ENCODE assay signal across 21 cellular contexts in the genomic region with DNA sequence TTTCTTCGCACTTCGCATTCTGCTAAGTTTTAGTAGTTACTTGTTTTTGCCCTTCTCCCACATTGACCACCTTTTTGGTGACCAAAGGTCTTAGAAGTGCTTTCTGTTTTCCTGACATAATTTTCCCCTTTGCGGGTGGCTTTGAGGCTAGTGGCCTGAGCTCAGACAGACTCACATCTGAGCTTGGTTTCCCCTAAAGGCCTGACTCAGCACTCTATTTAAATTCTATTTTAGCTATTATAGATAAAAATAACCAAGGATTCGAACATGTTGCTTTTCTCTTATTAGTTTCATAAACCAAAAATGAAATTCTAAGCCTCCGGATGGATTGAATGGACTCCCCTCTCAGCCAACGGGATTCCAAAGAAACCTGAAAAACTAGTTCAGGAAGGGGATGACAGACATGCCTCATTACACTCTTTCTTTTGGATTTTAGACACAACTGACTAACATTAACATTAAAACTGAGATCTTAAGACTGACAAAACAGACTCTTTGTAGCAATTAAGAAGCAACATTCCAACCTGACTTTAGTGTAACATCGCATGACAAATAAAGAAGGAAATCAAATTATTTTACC.
"Had no signal": no experiment of that assay in that cellular context is flagged by ENCODE, and none has a peak within 500 bp of the region (broad histone marks: within the 10 kb centered on the region; RNA-seq: fewer than 3 reads in every experiment).

No MANE protein-coding gene starts in this region.

- H3K36me3 Mint-ChIP-seq: activated naive CD4-positive, alpha-beta T cell treated with anti-CD3 and anti-CD28 coated beads, Interleukin-2, amount 10 ng/mL, durations not matched to agents 7 days and 5 days; brain; natural killer cell treated with Interleukin-12 subunit alpha and Interleukin-12 subunit beta and Interleukin-15 and Interleukin-18, amount 100 ng/mL, for 72 hours had no signal

- H3K27me3 ChIP-seq: colonic mucosa, neutrophil, thyroid gland had no signal

- ATAC-seq: activated naive CD8-positive, alpha-beta T cell treated with anti-CD3 and anti-CD28 coated beads, Interleukin-2, amount 50 U/mL, for 24 hours; left colon; natural killer cell treated with Interleukin-12 subunit alpha and Interleukin-12 subunit beta and Interleukin-15 and Interleukin-18, amount 100 ng/mL, for 72 hours had no signal

- H3K9me3 ChIP-seq: colonic mucosa, neutrophil, thyroid gland had no signal

- H3K27ac ChIP-seq: colonic mucosa, neutrophil, parathyroid adenoma, thyroid gland had no signal

- H3K27ac Mint-ChIP-seq: activated CD4-positive, alpha-beta T cell treated with anti-CD3 and anti-CD28 coated beads, Interleukin-2, amount 10 ng/mL, durations not matched to agents 7 days and 5 days; activated naive CD4-positive, alpha-beta T cell treated with anti-CD3 and anti-CD28 coated beads, Interleukin-2, amount 10 ng/mL, durations not matched to agents 7 days and 5 days; activated naive CD8-positive, alpha-beta T cell treated with anti-CD3 and anti-CD28 coated beads, Interleukin-2, amount 50 U/mL, for 24 hours; brain; endodermal cell; natural killer cell treated with Interleukin-12 subunit alpha and Interleukin-12 subunit beta and Interleukin-15 and Interleukin-18, amount 100 ng/mL, for 72 hours had no signal

- H3K4me1 Mint-ChIP-seq: activated CD4-positive, alpha-beta T cell treated with anti-CD3 and anti-CD28 coated beads, Interleukin-2, amount 10 ng/mL, durations not matched to agents 7 days and 5 days; activated naive CD4-positive, alpha-beta T cell treated with anti-CD3 and anti-CD28 coated beads, Interleukin-2, amount 10 ng/mL, durations not matched to agents 7 days and 5 days; activated naive CD8-positive, alpha-beta T cell treated with anti-CD3 and anti-CD28 coated beads, Interleukin-2, amount 50 U/mL, for 24 hours; brain; central memory CD8-positive, alpha-beta T cell had no signal

- H3K79me2 ChIP-seq: parathyroid adenoma had no signal

- H3K4me3 Mint-ChIP-seq: activated CD4-positive, alpha-beta T cell treated with anti-CD3 and anti-CD28 coated beads, Interleukin-2, amount 10 ng/mL, durations not matched to agents 7 days and 5 days; activated naive CD4-positive, alpha-beta T cell treated with anti-CD3 and anti-CD28 coated beads, Interleukin-2, amount 10 ng/mL, durations not matched to agents 7 days and 5 days; activated naive CD8-positive, alpha-beta T cell treated with anti-CD3 and anti-CD28 coated beads, Interleukin-2, amount 50 U/mL, for 24 hours; brain; central memory CD8-positive, alpha-beta T cell; endodermal cell; natural killer cell treated with Interleukin-12 subunit alpha and Interleukin-12 subunit beta and Interleukin-15 and Interleukin-18, amount 100 ng/mL, for 72 hours had no signal

- H3K4me1 ChIP-seq: colonic mucosa, parathyroid adenoma had no signal

- DNase-seq: activated CD4-positive, alpha-beta T cell treated with anti-CD3 and anti-CD28 coated beads, Interleukin-2, amount 10 ng/mL, durations not matched to agents 7 days and 5 days; activated CD8-positive, alpha-beta memory T cell treated with anti-CD3 and anti-CD28 coated beads, Interleukin-2, amount 50 U/mL, for 48 hours; activated effector memory CD4-positive, alpha-beta T cell treated with Interleukin-2 at 50 U/mL for 16 hours; activated naive CD4-positive, alpha-beta T cell treated with anti-CD3 and anti-CD28 coated beads, Interleukin-2, amount 10 ng/mL, durations not matched to agents 7 days and 5 days; activated naive CD8-positive, alpha-beta T cell treated with anti-CD3 and anti-CD28 coated beads, Interleukin-2, amount 50 U/mL, for 24 hours; activated T-cell treated with anti-CD3 and anti-CD28 coated beads, Interleukin-2, amount 50 U/mL, for 48 hours; anterior cingulate cortex; colonic mucosa; endodermal cell; left colon; stimulated activated CD4-positive, alpha-beta T cell treated with anti-CD3 and anti-CD28 coated beads, Interleukin-12 subunit alpha, Interleukin-12 subunit beta, amount 100 ng/mL, for 4 hours; stimulated activated CD4-positive, alpha-beta T cell treated with anti-CD3 and anti-CD28 coated beads, Interleukin-1b, Interleukin-23, amount 100 ng/mL, for 48 hours; stimulated activated naive CD4-positive, alpha-beta T cell treated with Interleukin-2 at 50 U/mL for 16 hours; T1000; thyroid gland had no signal

- H3K9ac ChIP-seq: parathyroid adenoma had no signal

- H2AFZ ChIP-seq: parathyroid adenoma had no signal

- H3K4me3 ChIP-seq: colonic mucosa, lung, thyroid gland had no signal

- H3K36me3 ChIP-seq: colonic mucosa, neutrophil, thyroid gland had no signal

- H3K27me3 Mint-ChIP-seq: activated CD4-positive, alpha-beta T cell treated with anti-CD3 and anti-CD28 coated beads, Interleukin-2, amount 10 ng/mL, durations not matched to agents 7 days and 5 days; activated naive CD4-positive, alpha-beta T cell treated with anti-CD3 and anti-CD28 coated beads, Interleukin-2, amount 10 ng/mL, durations not matched to agents 7 days and 5 days; activated naive CD8-positive, alpha-beta T cell treated with anti-CD3 and anti-CD28 coated beads, Interleukin-2, amount 50 U/mL, for 24 hours; brain; central memory CD8-positive, alpha-beta T cell; natural killer cell treated with Interleukin-12 subunit alpha and Interleukin-12 subunit beta and Interleukin-15 and Interleukin-18, amount 100 ng/mL, for 72 hours had no signal

- H3K9me3 Mint-ChIP-seq: activated naive CD8-positive, alpha-beta T cell treated with anti-CD3 and anti-CD28 coated beads, Interleukin-2, amount 50 U/mL, for 24 hours; brain; endodermal cell had no signal
